23 cellular contexts compared by ENCODE assay signal in the genomic region with DNA sequence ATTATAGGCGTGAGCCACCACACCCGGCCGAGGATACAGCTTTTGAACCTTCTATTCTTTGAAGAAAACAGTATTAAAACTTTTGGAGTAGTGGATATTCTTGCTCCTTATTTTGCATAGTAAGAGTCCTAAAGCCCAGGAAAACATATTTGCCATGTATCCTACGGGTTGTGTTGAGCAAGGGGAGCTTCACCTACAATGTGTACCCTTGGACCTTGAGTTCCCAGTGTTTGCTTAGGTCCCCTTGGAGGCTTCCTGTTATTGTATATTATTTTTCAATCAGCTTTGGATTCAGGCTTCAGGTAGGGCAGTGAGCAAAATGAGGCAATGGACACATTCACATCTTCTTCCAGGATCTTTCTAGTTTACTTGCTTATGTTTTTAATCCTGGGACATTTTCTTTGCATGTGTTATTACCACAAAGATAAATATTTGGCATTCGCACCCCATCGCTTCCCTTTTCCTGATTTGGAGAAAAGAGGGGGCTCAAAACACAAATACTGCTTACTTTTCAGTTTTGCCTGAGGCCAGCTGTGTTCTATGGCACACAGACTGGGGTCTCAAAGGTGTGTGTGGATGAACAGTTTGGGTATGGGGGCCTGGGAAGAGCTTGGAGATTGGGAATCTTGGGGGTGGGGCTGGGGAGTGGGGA.
A peak's percentile ranks its signal among the peaks of the same experiment; 100 is the strongest.
DNase-seq lines count a peak whose midpoint lies in the region; ATAC-seq and TF ChIP-seq lines count a peak whose summit lies in the region.
"Had no signal": no experiment of that assay in that cellular context is flagged by ENCODE, and none has a peak within 500 bp of the region (broad histone marks: within the 10 kb centered on the region; RNA-seq: fewer than 3 reads in every experiment).

No MANE protein-coding gene starts in this region.

- H3K36me3 Mint-ChIP-seq in Calu3 (ENCODE audit: insufficient read depth, unreplicated experiment) = peaks cover 86% of the 10 kb centered on the region
- H3K36me3 Mint-ChIP-seq in Caco-2 (ENCODE audit: insufficient read depth, unreplicated experiment) = peaks cover 40% of the 10 kb centered on the region

- CTCF ChIA-PET in Calu3 (lab: Charles Lee) (interaction anchor here (0.6 to 1.4 kb wide), 3 partner anchors 11 to 153 kb away, joined by 3 to 6 read pairs (median 5); no protein-coding TSS in a partner anchor), Caco-2 (lab: Charles Lee) (no interaction called here)

- H3K27ac ChIP-seq in ascending aorta (peak overlapping the region; percentile 81 to 83), liver (ENCODE audit: low read depth in 1 of 2, low read length in 2 of 2) (peak overlapping the region; percentile 86 to 89), smooth muscle cell (ENCODE audit: low read depth) (peak overlapping the region; percentile 99)

- peak overlapping the region; percentile 66 for H3K4me2 ChIP-seq in smooth muscle cell

- POLR2A ChIA-PET in Caco-2 (lab: Charles Lee) = no interaction called here

- no peak for TF ChIP-seq CTCF in Calu3 (IDR thresholded peaks at IDR 0.05; ENCODE audit: unreplicated experiment)
- no peak for TF ChIP-seq CTCF in ascending aorta (IDR thresholded peaks at IDR 0.05)
- no peak for TF ChIP-seq CTCF in liver (IDR thresholded peaks at IDR 0.05; ENCODE audit: low read depth, low read length, missing input control)
- TF ChIP-seq CTCF in smooth muscle cell (IDR thresholded peaks at IDR 0.05; ENCODE audit: borderline replicate concordance, insufficient read depth, poor library complexity, severe bottlenecking) = no peak
- TF ChIP-seq CTCF in Caco-2 (IDR thresholded peaks at IDR 0.05; ENCODE audit: insufficient read depth in 1 of 2, low read depth in 1 of 2, low read length in 1 of 2, severe bottlenecking in 1 of 2, unreplicated experiment in 1 of 2) = no peak

- H3K9me3 ChIP-seq in ascending aorta = no peaks in the 10 kb centered on the region
- no peaks in the 10 kb centered on the region for H3K9me3 ChIP-seq in liver (ENCODE audit: control insufficient read depth in 4 of 4, low read length in 3 of 4)
- H3K9me3 ChIP-seq in smooth muscle cell (replicated peaks; ENCODE audit: low read depth) = no peaks in the 10 kb centered on the region
- H3K9me3 ChIP-seq in Caco-2 = no peaks in the 10 kb centered on the region
- H3K9me3 ChIP-seq: body of pancreas, tibial nerve had no signal

- H3K9me3 Mint-ChIP-seq in Calu3 (ENCODE audit: low read depth, unreplicated experiment) (no peaks in the 10 kb centered on the region), Caco-2 (ENCODE audit: unreplicated experiment) (no peaks in the 10 kb centered on the region)

- peaks cover 88% of the 10 kb centered on the region for H3K4me1 Mint-ChIP-seq in Calu3 (ENCODE audit: low read depth, unreplicated experiment)
- H3K4me1 Mint-ChIP-seq in Caco-2 (ENCODE audit: low read depth, unreplicated experiment) = peaks cover 53% of the 10 kb centered on the region

- intact Hi-C loops in Calu3 (cut with micrococcal nuclease; ENCODE audit: unreplicated experiment) (no loop called here), ascending aorta (cut with DNase I) (loop anchor here (2.0 to 5.0 kb wide), 4 partner anchors 74 to 204 kb away; no protein-coding TSS in a partner anchor), Caco-2 (cut with micrococcal nuclease; ENCODE audit: unreplicated experiment) (no loop called here)

- H3K27ac Mint-ChIP-seq in Calu3 (ENCODE audit: unreplicated experiment) (peak overlapping the region; percentile 100), Caco-2 (ENCODE audit: unreplicated experiment) (no peak overlapping the region)
- H3K27ac Mint-ChIP-seq: nephron progenitor cell had no signal

- H3K9ac ChIP-seq in liver (ENCODE audit: low read depth in 1 of 2, low read length in 2 of 2) (no peak overlapping the region), smooth muscle cell (ENCODE audit: low read depth) (peak overlapping the region; percentile 42)

- BruUV-seq in Calu3 (replicated peaks; lab: Mats Ljungman, UMichigan) = no TSS peak
- BruUV-seq in Caco-2 (replicated peaks; lab: Mats Ljungman, UMichigan) = no TSS peak

- ATAC-seq in HG03139 (IDR thresholded peaks at IDR 0.05; ENCODE audit: unreplicated experiment) = no peak
- ATAC-seq: body of pancreas, K562, right cardiac atrium had no signal

- H3K4me3 Mint-ChIP-seq in Calu3 (ENCODE audit: low read depth, unreplicated experiment) = peak overlapping the region; percentile 61
- no peak overlapping the region for H3K4me3 Mint-ChIP-seq in Caco-2 (ENCODE audit: unreplicated experiment)
- H3K4me3 Mint-ChIP-seq: nephron progenitor cell had no signal

- DNase-seq in Calu3 (no peak), ascending aorta (ENCODE audit: low spot score in 2 of 2) (no peak), smooth muscle cell (lab: John Stamatoyannopoulos, UW; ENCODE audit: unreplicated experiment) (no peak), Caco-2 (no peak), HPDE6-E6E7 (ENCODE audit: extremely low spot score) (no peak), NCI-H82 (lab: John Stamatoyannopoulos, UW) (no peak)
- DNase-seq: activated CD8-positive, alpha-beta memory T cell treated with anti-CD3 and anti-CD28 coated beads, Interleukin-2, amount 50 U/mL, for 48 hours; activated naive CD4-positive, alpha-beta T cell treated with Interleukin-2 at 50 U/mL for 16 hours; body of pancreas; GDM1; NCI-H1092 treated with DMSO at 0.1 percent for 48 hours; NCI-H2171 treated with DMSO at 0.1 percent for 48 hours; nephron progenitor cell; NK-92 treated with Interleukin-12 subunit alpha and Interleukin-12 subunit beta, amount 100 ng/mL, for 24 hours; right cardiac atrium; SHP77; stimulated activated CD4-positive, alpha-beta T cell treated with anti-CD3 and anti-CD28 coated beads, Interleukin-2, amount 100 ng/mL, for 48 hours; stimulated activated CD8-positive, alpha-beta memory T cell treated with anti-CD3 and anti-CD28 coated beads, Interleukin-4, amount 100 ng/mL, for 48 hours had no signal

- H3K36me3 ChIP-seq in ascending aorta = peaks cover 0 to 5% of the 10 kb centered on the region in 2 donors
- peaks cover 0 to 5% (median 2%) of the 10 kb centered on the region in 4 donors for H3K36me3 ChIP-seq in liver (ENCODE audit: control insufficient read depth in 4 of 4, insufficient read depth in 3 of 4, low read depth in 1 of 4, low read length in 3 of 4)
- H3K36me3 ChIP-seq in smooth muscle cell (ENCODE audit: low read depth) = no peaks in the 10 kb centered on the region
- H3K36me3 ChIP-seq in Caco-2 (ENCODE audit: control insufficient read depth, insufficient read depth, low read length) = peaks cover 4% of the 10 kb centered on the region; the same call in 1 of the 2 replicates

- H3K4me1 ChIP-seq in ascending aorta (peaks cover 0 to 44% of the 10 kb centered on the region in 2 donors), liver (ENCODE audit: control insufficient read depth in 4 of 4, insufficient read depth in 4 of 4, low read length in 3 of 4) (peaks cover 0 to 25% (median 16%) of the 10 kb centered on the region in 4 donors), smooth muscle cell (ENCODE audit: low read depth) (peaks cover 36% of the 10 kb centered on the region), Caco-2 (peaks cover 59% of the 10 kb centered on the region)

- H2AFZ ChIP-seq in smooth muscle cell (ENCODE audit: low read depth) = no peak overlapping the region

- no peak for TF ChIP-seq RAD21 in liver (IDR thresholded peaks at IDR 0.05)

- peaks cover 98% of the 10 kb centered on the region for H3K79me2 ChIP-seq in smooth muscle cell (ENCODE audit: low read depth)

- peaks cover 99% of the 10 kb centered on the region for H4K20me1 ChIP-seq in smooth muscle cell (ENCODE audit: low read depth)

- 88% methylated on average over 6 of the region's 6 CpGs for WGBS in liver
- 89% methylated on average over 6 of the region's 6 CpGs for WGBS in smooth muscle cell (ENCODE audit: low lambda C conversion rate)

- H3K27me3 ChIP-seq in ascending aorta = no peaks in the 10 kb centered on the region
- H3K27me3 ChIP-seq in liver (ENCODE audit: control insufficient read depth in 4 of 4, insufficient read depth in 4 of 4, low read length in 3 of 4) = no peaks in the 10 kb centered on the region
- no peaks in the 10 kb centered on the region for H3K27me3 ChIP-seq in smooth muscle cell (ENCODE audit: low read depth)
- no peaks in the 10 kb centered on the region for H3K27me3 ChIP-seq in Caco-2 (replicated peaks; ENCODE audit: control insufficient read depth, insufficient read depth, low read length)
- H3K27me3 ChIP-seq: body of pancreas, tibial nerve had no signal

- H3K4me3 ChIP-seq in ascending aorta = no peak overlapping the region
- no peak overlapping the region for H3K4me3 ChIP-seq in liver (ENCODE audit: low read depth in 1 of 3, low read length in 3 of 3)
- no peak overlapping the region for H3K4me3 ChIP-seq in smooth muscle cell
- no peak overlapping the region for H3K4me3 ChIP-seq in Caco-2 (ENCODE audit: low read depth, low read length)
- H3K4me3 ChIP-seq: body of pancreas, K562, lung, tibial nerve had no signal

- H3K27me3 Mint-ChIP-seq in Calu3 (ENCODE audit: unreplicated experiment) (no peaks in the 10 kb centered on the region), Caco-2 (ENCODE audit: insufficient read depth, unreplicated experiment) (no peaks in the 10 kb centered on the region)

- peaks cover 81% of the 10 kb centered on the region for H3F3A ChIP-seq in smooth muscle cell (ENCODE audit: low read depth)

TF ChIP-seq in liver, 16 proteins besides CTCF, POLR2A, EP300 and RAD21:
- TF ChIP-seq HNF4A (conservative IDR thresholded peaks at IDR 0.05) (peak; percentile 19 to 41), RXRA (IDR thresholded peaks at IDR 0.05) (no peak)
